ENCODE assay signal across 1 cellular context in the genomic region with DNA sequence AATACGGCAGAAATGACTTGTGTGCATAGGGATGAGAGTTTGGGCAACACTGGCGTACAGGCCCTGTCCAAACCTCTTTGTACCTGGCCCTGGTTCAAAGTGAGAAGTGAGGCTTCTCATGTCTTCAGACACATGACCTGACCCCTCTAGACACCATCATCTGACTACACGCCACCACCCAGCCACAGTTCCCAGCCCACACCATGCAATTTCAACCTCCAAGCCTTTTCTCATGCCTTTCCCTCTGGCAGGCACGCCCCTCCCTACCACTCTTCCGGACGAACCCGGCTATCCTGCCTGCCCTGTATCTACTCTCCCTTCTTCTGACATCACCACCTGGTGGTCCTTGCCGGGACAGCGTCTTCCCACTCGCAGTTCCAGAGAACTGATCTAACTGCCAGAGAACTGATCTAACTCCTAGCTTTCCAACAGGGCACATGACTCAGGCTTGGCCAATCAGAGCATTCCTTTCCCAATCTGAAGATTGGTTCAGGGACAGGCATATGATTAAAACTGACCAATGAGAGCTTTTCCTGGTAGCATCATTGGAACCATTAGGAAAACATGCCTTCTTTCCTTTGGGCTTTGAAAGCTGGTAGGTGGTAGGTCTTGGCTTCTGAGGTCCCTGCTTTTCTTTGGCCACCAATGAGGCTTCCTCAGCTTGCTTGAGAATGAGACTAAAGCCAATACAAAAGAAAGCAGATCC.
TF ChIP-seq lines count a peak whose summit lies in the region.

No MANE protein-coding gene starts in this region.

TF ChIP-seq in HepG2, 621 proteins besides CTCF, POLR2A, EP300 and RAD21 (continued from another document and continues in another):
- TF ChIP-seq, protein P1, sequence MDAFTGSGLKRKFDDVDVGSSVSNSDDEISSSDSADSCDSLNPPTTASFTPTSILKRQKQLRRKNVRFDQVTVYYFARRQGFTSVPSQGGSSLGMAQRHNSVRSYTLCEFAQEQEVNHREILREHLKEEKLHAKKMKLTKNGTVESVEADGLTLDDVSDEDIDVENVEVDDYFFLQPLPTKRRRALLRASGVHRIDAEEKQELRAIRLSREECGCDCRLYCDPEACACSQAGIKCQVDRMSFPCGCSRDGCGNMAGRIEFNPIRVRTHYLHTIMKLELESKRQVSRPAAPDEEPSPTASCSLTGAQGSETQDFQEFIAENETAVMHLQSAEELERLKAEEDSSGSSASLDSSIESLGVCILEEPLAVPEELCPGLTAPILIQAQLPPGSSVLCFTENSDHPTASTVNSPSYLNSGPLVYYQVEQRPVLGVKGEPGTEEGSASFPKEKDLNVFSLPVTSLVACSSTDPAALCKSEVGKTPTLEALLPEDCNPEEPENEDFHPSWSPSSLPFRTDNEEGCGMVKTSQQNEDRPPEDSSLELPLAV (CRISPR knock-in tag; conservative IDR thresholded peaks at IDR 0.05; ENCODE audit: low read depth): no peak
- TF ChIP-seq RFXANK (CRISPR knock-in tag; IDR thresholded peaks at IDR 0.05): 0 out of 2 replicates have a peak, but pooled peaks have one; percentile 36
- TF ChIP-seq, protein P2, sequence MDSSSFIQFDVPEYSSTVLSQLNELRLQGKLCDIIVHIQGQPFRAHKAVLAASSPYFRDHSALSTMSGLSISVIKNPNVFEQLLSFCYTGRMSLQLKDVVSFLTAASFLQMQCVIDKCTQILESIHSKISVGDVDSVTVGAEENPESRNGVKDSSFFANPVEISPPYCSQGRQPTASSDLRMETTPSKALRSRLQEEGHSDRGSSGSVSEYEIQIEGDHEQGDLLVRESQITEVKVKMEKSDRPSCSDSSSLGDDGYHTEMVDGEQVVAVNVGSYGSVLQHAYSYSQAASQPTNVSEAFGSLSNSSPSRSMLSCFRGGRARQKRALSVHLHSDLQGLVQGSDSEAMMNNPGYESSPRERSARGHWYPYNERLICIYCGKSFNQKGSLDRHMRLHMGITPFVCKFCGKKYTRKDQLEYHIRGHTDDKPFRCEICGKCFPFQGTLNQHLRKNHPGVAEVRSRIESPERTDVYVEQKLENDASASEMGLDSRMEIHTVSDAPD (CRISPR knock-in tag; IDR thresholded peaks at IDR 0.05): no peak
- TF ChIP-seq, protein P3, sequence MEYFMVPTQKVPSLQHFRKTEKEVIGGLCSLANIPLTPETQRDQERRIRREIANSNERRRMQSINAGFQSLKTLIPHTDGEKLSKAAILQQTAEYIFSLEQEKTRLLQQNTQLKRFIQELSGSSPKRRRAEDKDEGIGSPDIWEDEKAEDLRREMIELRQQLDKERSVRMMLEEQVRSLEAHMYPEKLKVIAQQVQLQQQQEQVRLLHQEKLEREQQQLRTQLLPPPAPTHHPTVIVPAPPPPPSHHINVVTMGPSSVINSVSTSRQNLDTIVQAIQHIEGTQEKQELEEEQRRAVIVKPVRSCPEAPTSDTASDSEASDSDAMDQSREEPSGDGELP (IDR thresholded peaks at IDR 0.05; ENCODE audit: borderline replicate concordance, low read depth): no peak; the same call in 1 of the 2 replicates
- no peak for TF ChIP-seq NCOA5 (CRISPR knock-in tag; IDR thresholded peaks at IDR 0.05)
- TF ChIP-seq ZNF572 (CRISPR knock-in tag; IDR thresholded peaks at IDR 0.05): no peak
- TF ChIP-seq, protein P4, sequence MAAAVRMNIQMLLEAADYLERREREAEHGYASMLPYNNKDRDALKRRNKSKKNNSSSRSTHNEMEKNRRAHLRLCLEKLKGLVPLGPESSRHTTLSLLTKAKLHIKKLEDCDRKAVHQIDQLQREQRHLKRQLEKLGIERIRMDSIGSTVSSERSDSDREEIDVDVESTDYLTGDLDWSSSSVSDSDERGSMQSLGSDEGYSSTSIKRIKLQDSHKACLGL (CRISPR knock-in tag; IDR thresholded peaks at IDR 0.05): no peak
- TF ChIP-seq MBNL3 (CRISPR knock-in tag; conservative IDR thresholded peaks at IDR 0.05): no peak
- no peak for TF ChIP-seq MAF1 (CRISPR knock-in tag; IDR thresholded peaks at IDR 0.05; ENCODE audit: borderline replicate concordance)
- peak; percentile 55 for TF ChIP-seq ZNF883 (CRISPR knock-in tag; IDR thresholded peaks at IDR 0.05; ENCODE audit: not compliant biosample characterization)
- no peak for TF ChIP-seq NR2C2 (CRISPR knock-in tag; IDR thresholded peaks at IDR 0.05; ENCODE audit: borderline replicate concordance)
- TF ChIP-seq, protein P5, sequence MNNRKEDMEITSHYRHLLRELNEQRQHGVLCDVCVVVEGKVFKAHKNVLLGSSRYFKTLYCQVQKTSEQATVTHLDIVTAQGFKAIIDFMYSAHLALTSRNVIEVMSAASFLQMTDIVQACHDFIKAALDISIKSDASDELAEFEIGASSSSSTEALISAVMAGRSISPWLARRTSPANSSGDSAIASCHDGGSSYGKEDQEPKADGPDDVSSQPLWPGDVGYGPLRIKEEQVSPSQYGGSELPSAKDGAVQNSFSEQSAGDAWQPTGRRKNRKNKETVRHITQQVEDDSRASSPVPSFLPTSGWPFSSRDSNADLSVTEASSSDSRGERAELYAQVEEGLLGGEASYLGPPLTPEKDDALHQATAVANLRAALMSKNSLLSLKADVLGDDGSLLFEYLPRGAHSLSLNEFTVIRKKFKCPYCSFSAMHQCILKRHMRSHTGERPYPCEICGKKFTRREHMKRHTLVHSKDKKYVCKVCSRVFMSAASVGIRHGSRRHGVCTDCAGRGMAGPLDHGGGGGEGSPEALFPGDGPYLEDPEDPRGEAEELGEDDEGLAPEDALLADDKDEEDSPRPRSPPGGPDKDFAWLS (CRISPR knock-in tag; IDR thresholded peaks at IDR 0.05; ENCODE audit: borderline replicate concordance): no peak
- TF ChIP-seq TGIF2 (CRISPR knock-in tag; IDR thresholded peaks at IDR 0.05): peak; percentile 80; the same call in 1 of the 2 replicates
- TF ChIP-seq ZNF749 (CRISPR knock-in tag; IDR thresholded peaks at IDR 0.05; ENCODE audit: borderline replicate concordance): no peak
- no peak for TF ChIP-seq MTA1 (CRISPR knock-in tag; IDR thresholded peaks at IDR 0.05; ENCODE audit: borderline replicate concordance)
- no peak for TF ChIP-seq RBFOX2 (IDR thresholded peaks at IDR 0.05; ENCODE audit: low read depth, low read length)
- no peak for TF ChIP-seq HOXA7 (CRISPR knock-in tag; IDR thresholded peaks at IDR 0.05)
- TF ChIP-seq, protein P6, sequence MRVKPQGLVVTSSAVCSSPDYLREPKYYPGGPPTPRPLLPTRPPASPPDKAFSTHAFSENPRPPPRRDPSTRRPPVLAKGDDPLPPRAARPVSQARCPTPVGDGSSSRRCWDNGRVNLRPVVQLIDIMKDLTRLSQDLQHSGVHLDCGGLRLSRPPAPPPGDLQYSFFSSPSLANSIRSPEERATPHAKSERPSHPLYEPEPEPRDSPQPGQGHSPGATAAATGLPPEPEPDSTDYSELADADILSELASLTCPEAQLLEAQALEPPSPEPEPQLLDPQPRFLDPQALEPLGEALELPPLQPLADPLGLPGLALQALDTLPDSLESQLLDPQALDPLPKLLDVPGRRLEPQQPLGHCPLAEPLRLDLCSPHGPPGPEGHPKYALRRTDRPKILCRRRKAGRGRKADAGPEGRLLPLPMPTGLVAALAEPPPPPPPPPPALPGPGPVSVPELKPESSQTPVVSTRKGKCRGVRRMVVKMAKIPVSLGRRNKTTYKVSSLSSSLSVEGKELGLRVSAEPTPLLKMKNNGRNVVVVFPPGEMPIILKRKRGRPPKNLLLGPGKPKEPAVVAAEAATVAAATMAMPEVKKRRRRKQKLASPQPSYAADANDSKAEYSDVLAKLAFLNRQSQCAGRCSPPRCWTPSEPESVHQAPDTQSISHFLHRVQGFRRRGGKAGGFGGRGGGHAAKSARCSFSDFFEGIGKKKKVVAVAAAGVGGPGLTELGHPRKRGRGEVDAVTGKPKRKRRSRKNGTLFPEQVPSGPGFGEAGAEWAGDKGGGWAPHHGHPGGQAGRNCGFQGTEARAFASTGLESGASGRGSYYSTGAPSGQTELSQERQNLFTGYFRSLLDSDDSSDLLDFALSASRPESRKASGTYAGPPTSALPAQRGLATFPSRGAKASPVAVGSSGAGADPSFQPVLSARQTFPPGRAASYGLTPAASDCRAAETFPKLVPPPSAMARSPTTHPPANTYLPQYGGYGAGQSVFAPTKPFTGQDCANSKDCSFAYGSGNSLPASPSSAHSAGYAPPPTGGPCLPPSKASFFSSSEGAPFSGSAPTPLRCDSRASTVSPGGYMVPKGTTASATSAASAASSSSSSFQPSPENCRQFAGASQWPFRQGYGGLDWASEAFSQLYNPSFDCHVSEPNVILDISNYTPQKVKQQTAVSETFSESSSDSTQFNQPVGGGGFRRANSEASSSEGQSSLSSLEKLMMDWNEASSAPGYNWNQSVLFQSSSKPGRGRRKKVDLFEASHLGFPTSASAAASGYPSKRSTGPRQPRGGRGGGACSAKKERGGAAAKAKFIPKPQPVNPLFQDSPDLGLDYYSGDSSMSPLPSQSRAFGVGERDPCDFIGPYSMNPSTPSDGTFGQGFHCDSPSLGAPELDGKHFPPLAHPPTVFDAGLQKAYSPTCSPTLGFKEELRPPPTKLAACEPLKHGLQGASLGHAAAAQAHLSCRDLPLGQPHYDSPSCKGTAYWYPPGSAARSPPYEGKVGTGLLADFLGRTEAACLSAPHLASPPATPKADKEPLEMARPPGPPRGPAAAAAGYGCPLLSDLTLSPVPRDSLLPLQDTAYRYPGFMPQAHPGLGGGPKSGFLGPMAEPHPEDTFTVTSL (CRISPR knock-in tag; IDR thresholded peaks at IDR 0.05; ENCODE audit: borderline replicate concordance): no peak
- TF ChIP-seq, protein P7, sequence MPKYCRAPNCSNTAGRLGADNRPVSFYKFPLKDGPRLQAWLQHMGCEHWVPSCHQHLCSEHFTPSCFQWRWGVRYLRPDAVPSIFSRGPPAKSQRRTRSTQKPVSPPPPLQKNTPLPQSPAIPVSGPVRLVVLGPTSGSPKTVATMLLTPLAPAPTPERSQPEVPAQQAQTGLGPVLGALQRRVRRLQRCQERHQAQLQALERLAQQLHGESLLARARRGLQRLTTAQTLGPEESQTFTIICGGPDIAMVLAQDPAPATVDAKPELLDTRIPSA (CRISPR knock-in tag; IDR thresholded peaks at IDR 0.05; ENCODE audit: borderline replicate concordance): no peak
- no peak for TF ChIP-seq MYNN (CRISPR knock-in tag; IDR thresholded peaks at IDR 0.05; ENCODE audit: low read depth)
- TF ChIP-seq MBD4 (IDR thresholded peaks at IDR 0.05; ENCODE audit: borderline replicate concordance, low read length): no peak
- no peak for TF ChIP-seq ETV6 (CRISPR knock-in tag; conservative IDR thresholded peaks at IDR 0.05)
- TF ChIP-seq ZNF552 (CRISPR knock-in tag; IDR thresholded peaks at IDR 0.05; ENCODE audit: borderline replicate concordance): no peak
- TF ChIP-seq, protein P8, sequence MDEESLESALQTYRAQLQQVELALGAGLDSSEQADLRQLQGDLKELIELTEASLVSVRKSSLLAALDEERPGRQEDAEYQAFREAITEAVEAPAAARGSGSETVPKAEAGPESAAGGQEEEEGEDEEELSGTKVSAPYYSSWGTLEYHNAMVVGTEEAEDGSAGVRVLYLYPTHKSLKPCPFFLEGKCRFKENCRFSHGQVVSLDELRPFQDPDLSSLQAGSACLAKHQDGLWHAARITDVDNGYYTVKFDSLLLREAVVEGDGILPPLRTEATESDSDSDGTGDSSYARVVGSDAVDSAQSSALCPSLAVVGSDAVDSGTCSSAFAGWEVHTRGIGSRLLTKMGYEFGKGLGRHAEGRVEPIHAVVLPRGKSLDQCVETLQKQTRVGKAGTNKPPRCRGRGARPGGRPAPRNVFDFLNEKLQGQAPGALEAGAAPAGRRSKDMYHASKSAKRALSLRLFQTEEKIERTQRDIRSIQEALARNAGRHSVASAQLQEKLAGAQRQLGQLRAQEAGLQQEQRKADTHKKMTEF (CRISPR knock-in tag; IDR thresholded peaks at IDR 0.05): 0 out of 2 replicates have a peak, but pooled peaks have one; percentile 25
- TF ChIP-seq GLI4 (CRISPR knock-in tag; IDR thresholded peaks at IDR 0.05; ENCODE audit: borderline replicate concordance): no peak
- no peak for TF ChIP-seq ZBTB38 (CRISPR knock-in tag; IDR thresholded peaks at IDR 0.05)
- TF ChIP-seq, protein P9, sequence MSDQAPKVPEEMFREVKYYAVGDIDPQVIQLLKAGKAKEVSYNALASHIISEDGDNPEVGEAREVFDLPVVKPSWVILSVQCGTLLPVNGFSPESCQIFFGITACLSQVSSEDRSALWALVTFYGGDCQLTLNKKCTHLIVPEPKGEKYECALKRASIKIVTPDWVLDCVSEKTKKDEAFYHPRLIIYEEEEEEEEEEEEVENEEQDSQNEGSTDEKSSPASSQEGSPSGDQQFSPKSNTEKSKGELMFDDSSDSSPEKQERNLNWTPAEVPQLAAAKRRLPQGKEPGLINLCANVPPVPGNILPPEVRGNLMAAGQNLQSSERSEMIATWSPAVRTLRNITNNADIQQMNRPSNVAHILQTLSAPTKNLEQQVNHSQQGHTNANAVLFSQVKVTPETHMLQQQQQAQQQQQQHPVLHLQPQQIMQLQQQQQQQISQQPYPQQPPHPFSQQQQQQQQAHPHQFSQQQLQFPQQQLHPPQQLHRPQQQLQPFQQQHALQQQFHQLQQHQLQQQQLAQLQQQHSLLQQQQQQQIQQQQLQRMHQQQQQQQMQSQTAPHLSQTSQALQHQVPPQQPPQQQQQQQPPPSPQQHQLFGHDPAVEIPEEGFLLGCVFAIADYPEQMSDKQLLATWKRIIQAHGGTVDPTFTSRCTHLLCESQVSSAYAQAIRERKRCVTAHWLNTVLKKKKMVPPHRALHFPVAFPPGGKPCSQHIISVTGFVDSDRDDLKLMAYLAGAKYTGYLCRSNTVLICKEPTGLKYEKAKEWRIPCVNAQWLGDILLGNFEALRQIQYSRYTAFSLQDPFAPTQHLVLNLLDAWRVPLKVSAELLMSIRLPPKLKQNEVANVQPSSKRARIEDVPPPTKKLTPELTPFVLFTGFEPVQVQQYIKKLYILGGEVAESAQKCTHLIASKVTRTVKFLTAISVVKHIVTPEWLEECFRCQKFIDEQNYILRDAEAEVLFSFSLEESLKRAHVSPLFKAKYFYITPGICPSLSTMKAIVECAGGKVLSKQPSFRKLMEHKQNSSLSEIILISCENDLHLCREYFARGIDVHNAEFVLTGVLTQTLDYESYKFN (CRISPR knock-in tag; conservative IDR thresholded peaks at IDR 0.05): no peak
- TF ChIP-seq ZIK1 (CRISPR knock-in tag; IDR thresholded peaks at IDR 0.05; ENCODE audit: borderline replicate concordance, low read depth): no peak
- TF ChIP-seq CENPX (CRISPR knock-in tag; IDR thresholded peaks at IDR 0.05): no peak
- no peak for TF ChIP-seq KLF16 (CRISPR knock-in tag; IDR thresholded peaks at IDR 0.05)
- TF ChIP-seq ARNT (IDR thresholded peaks at IDR 0.05): no peak
- no peak for TF ChIP-seq PITX1 (CRISPR knock-in tag; IDR thresholded peaks at IDR 0.05)
- peak; percentile 12 for TF ChIP-seq JARID2 (CRISPR knock-in tag; IDR thresholded peaks at IDR 0.05; ENCODE audit: insufficient replicate concordance)
- TF ChIP-seq, protein P10, sequence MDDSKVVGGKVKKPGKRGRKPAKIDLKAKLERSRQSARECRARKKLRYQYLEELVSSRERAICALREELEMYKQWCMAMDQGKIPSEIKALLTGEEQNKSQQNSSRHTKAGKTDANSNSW (CRISPR knock-in tag; IDR thresholded peaks at IDR 0.05; ENCODE audit: borderline replicate concordance): no peak
- TF ChIP-seq CHCHD3 (CRISPR knock-in tag; IDR thresholded peaks at IDR 0.05): no peak
- TF ChIP-seq ZNF326 (CRISPR knock-in tag; IDR thresholded peaks at IDR 0.05; ENCODE audit: borderline replicate concordance): no peak
- TF ChIP-seq ZNF337 (CRISPR knock-in tag; IDR thresholded peaks at IDR 0.05; ENCODE audit: borderline replicate concordance, low read depth): no peak
- peak; percentile 48; the same call in 1 of the 2 replicates for TF ChIP-seq EHMT2 (IDR thresholded peaks at IDR 0.05; ENCODE audit: borderline replicate concordance, low read depth, low read length)
